Comparison of ENCODE assay signal across 16 cellular contexts in the genomic region with DNA sequence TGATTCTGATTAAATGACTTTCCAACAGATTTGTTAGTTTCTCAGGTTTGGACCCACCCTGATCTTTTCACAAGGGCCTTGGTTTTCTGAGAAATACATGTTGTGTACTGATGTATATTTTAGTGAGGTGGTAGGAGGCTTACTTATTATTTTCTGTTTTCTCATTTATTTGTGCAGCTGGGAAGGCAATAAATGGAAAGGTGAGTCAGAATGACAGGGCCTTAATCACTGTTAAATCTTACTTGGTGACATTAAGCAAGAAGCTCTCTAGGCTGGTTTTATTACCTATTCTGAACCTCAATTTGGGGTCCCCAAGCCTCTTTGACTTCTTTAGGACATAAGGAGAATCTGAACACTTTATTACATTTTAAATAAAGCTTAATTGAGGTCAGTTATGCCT.
"Had no signal": no experiment of that assay in that cellular context is flagged by ENCODE, and none has a peak within 500 bp of the region (broad histone marks: within the 10 kb centered on the region; RNA-seq: fewer than 3 reads in every experiment).

No MANE protein-coding gene starts in this region.

- H3K27ac ChIP-seq: ascending aorta, cardiac muscle cell, neutrophil, right atrium auricular region, tibial artery, uterus had no signal

- ATAC-seq: activated naive CD8-positive, alpha-beta T cell treated with anti-CD3 and anti-CD28 coated beads, Interleukin-2, amount 50 U/mL, for 24 hours; left cardiac atrium had no signal

- H3K36me3 ChIP-seq: ascending aorta, cardiac muscle cell, neutrophil, right atrium auricular region, tibial artery, uterus had no signal

- DNase-seq: activated CD4-positive, alpha-beta T cell treated with anti-CD3 and anti-CD28 coated beads for 4 hours; activated naive CD4-positive, alpha-beta T cell treated with Interleukin-2 at 50 U/mL for 16 hours; activated naive CD8-positive, alpha-beta T cell treated with anti-CD3 and anti-CD28 coated beads, Interleukin-2, amount 50 U/mL, for 24 hours; effector CD8-positive, alpha-beta T cell; left cardiac atrium; naive B cell; posterior cingulate gyrus; tibial artery; uterus had no signal

- H3K4me1 ChIP-seq: ascending aorta, right atrium auricular region, tibial artery, uterus had no signal

- H3K4me3 ChIP-seq: ascending aorta, cardiac muscle cell, lung, right atrium auricular region, smooth muscle cell, tibial artery, uterus had no signal

- H3K9me3 ChIP-seq: ascending aorta, neutrophil, right atrium auricular region, tibial artery, uterus had no signal

- FAIRE-seq: colon had no signal

- H3K4me2 ChIP-seq: smooth muscle cell had no signal

- H3K27me3 ChIP-seq: ascending aorta, cardiac muscle cell, neutrophil, right atrium auricular region, tibial artery, uterus had no signal
